In genomic region chr13:113458218-113459065, GRCh38 we compare ENCODE assay signal across 8 cellular contexts. TPM values are rescaled to one million over a fixed set of nuclear protein-coding genes. Genes with fewer than 3 reads are reported as not detected.
DNase-seq lines count a peak whose midpoint lies in the region; ATAC-seq and TF ChIP-seq lines count a peak whose summit lies in the region.

No MANE protein-coding gene starts in this region.

- TF ChIP-seq POLR2A in IMR-90 (IDR thresholded peaks at IDR 0.05; ENCODE audit: low read depth, low read length): no peak

- H2BK120ac ChIP-seq in IMR-90 (ENCODE audit: low read depth, low read length): no peak overlapping the region

- POLR2A ChIA-PET in CD4-positive, alpha-beta T cell (lab: Charles Lee): no interaction called here
- POLR2A ChIA-PET in IMR-90 (lab: Charles Lee; ENCODE audit: unreplicated experiment): no interaction called here

- no peaks in the 10 kb centered on the region for H3K4me1 Mint-ChIP-seq in CD4-positive, alpha-beta T cell (ENCODE audit: low read depth)

- intact Hi-C loops in CD4-positive, alpha-beta T cell (cut with DNase I, micrococcal nuclease): no loop called here
- intact Hi-C loops in IMR-90 (cut with micrococcal nuclease) (loop anchor here (1.0 kb wide), 1 partner anchor 104 kb away; no protein-coding TSS in a partner anchor), lower lobe of right lung (cut with DNase I) (no loop called here)

- no peak overlapping the region for H3K4me3 ChIP-seq in IMR-90 (ENCODE audit: insufficient read depth, low read depth, low read length)
- no peak overlapping the region for H3K4me3 ChIP-seq in lower lobe of right lung

- WGBS in IMR-90 (ENCODE audit: extremely low coverage in 2 of 2, insufficient read length in 1 of 2), 2 experiments: 59% methylated on average over 5 of the region's 23 CpGs; no CpG with 5 or more reads in 1 of the 2 experiments

- H4K5ac ChIP-seq in IMR-90 (ENCODE audit: low read depth, low read length): no peak overlapping the region

- no peaks in the 10 kb centered on the region for H3K27me3 Mint-ChIP-seq in CD4-positive, alpha-beta T cell

- no peaks in the 10 kb centered on the region; the same call in 1 of the 2 replicates for H4K20me1 ChIP-seq in IMR-90 (ENCODE audit: insufficient read depth, low read length)

- no peaks in the 10 kb centered on the region for H3K27me3 ChIP-seq in CD4-positive, alpha-beta T cell (ENCODE audit: control insufficient read depth, insufficient read depth, low read length)
- no peaks in the 10 kb centered on the region for H3K27me3 ChIP-seq in IMR-90 (ENCODE audit: control insufficient read depth, insufficient read depth, low read length)
- H3K27me3 ChIP-seq in lower lobe of right lung (ENCODE audit: low read depth): no peaks in the 10 kb centered on the region

- no peak overlapping the region for H2AK9ac ChIP-seq in IMR-90 (replicated peaks; ENCODE audit: low read depth, low read length, poor library complexity)

- no peak overlapping the region; the same call in 1 of the 2 replicates for H2BK20ac ChIP-seq in IMR-90 (ENCODE audit: low read depth, low read length)

- H3K9ac ChIP-seq in IMR-90 (ENCODE audit: low read depth, low read length): no peak overlapping the region

- H3K23ac ChIP-seq in IMR-90 (ENCODE audit: low read depth, low read length): peak overlapping the region; percentile 5; the same call in 1 of the 2 replicates

- no peak overlapping the region for H3K56ac ChIP-seq in IMR-90 (ENCODE audit: extremely low read depth, insufficient read depth, low read length)

- H4K8ac ChIP-seq in IMR-90 (ENCODE audit: low read depth in 2 of 2, low read length in 2 of 2): no peak overlapping the region

- dilution Hi-C loops in IMR-90 (cut with HindIII; ENCODE audit: low sequenced_read_pairs, unreplicated experiment): no loop called here

- no TSS peak for BruUV-seq in IMR-90 (replicated peaks; lab: Mats Ljungman, UMichigan)

- CTCF ChIA-PET in CD4-positive, alpha-beta T cell (lab: Charles Lee): no interaction called here
- CTCF ChIA-PET in IMR-90 (lab: Yijun Ruan, JAX): interaction anchor here (0.8 to 1.9 kb wide), 3 partner anchors 8 to 29 kb away, joined by 3 to 7 read pairs (median 3); no protein-coding TSS in a partner anchor

- H3K9me1 ChIP-seq in IMR-90 (ENCODE audit: insufficient read depth, low read length): no peaks in the 10 kb centered on the region

- H3K4me3 Mint-ChIP-seq in CD4-positive, alpha-beta T cell: no peak overlapping the region

- H3K4me2 ChIP-seq in IMR-90 (ENCODE audit: low read depth, low read length): no peak overlapping the region; the same call in 1 of the 2 replicates

- H3K4me1 ChIP-seq in IMR-90 (ENCODE audit: control insufficient read depth, insufficient read depth, low read length) (peaks cover 2% of the 10 kb centered on the region; the same call in 1 of the 2 replicates), lower lobe of right lung (no peaks in the 10 kb centered on the region)

- in situ Hi-C loops in IMR-90 (cut with MboI; ENCODE audit: low sequenced_read_pairs): no loop called here

- no peak for DNase-seq in CD4-positive, alpha-beta T cell
- DNase-seq in IMR-90 (peak; percentile 55), brain pericyte (ENCODE audit: low read depth, low spot score) (peak; percentile 82), lower lobe of right lung (no peak), ecto neural progenitor cell (ENCODE audit: low spot score) (no peak), NOMO-1 treated with DMSO at 0.1 percent for 48 hours (lab: John Stamatoyannopoulos, UW; ENCODE audit: unreplicated experiment) (no peak), SW480 (ENCODE audit: low spot score) (no peak), NCI-H1105 treated with DMSO at 0.1 percent for 48 hours (lab: John Stamatoyannopoulos, UW) (no peak)

- no peak overlapping the region; the same call in 1 of the 2 replicates for H4K91ac ChIP-seq in IMR-90 (ENCODE audit: insufficient read depth, low read depth, low read length)

- TF ChIP-seq CTCF in CD4-positive, alpha-beta T cell (IDR thresholded peaks at IDR 0.05): peak; percentile 19
- TF ChIP-seq CTCF in IMR-90 (conservative IDR thresholded peaks at IDR 0.05; ENCODE audit: low read depth, low read length) (peak; percentile 37; the same call in 1 of the 2 replicates), lower lobe of right lung (IDR thresholded peaks at IDR 0.05) (peak; percentile 43)

- H3K27ac ChIP-seq in CD4-positive, alpha-beta T cell (ENCODE audit: low read depth, low read length): no peak overlapping the region
- H3K27ac ChIP-seq in IMR-90 (ENCODE audit: insufficient read depth, low read length) (no peak overlapping the region), lower lobe of right lung (no peak overlapping the region)

- H3K9me3 Mint-ChIP-seq in CD4-positive, alpha-beta T cell: no peaks in the 10 kb centered on the region

- peak; percentile 36 for TF ChIP-seq RAD21 in IMR-90 (IDR thresholded peaks at IDR 0.05; ENCODE audit: low read length)

- H3K14ac ChIP-seq in IMR-90 (replicated peaks; ENCODE audit: low read depth, low read length): no peak overlapping the region

- no peak overlapping the region; the same call in 1 of the 2 replicates for H3K4ac ChIP-seq in IMR-90 (ENCODE audit: low read depth, low read length)

- no peak overlapping the region for H2AK5ac ChIP-seq in IMR-90 (ENCODE audit: low read depth, low read length)

- H3K27ac Mint-ChIP-seq in CD4-positive, alpha-beta T cell: no peak overlapping the region

- H2BK5ac ChIP-seq in IMR-90 (ENCODE audit: low read depth, low read length, poor library complexity, severe bottlenecking): no peak overlapping the region

- no peak for ATAC-seq in CD4-positive, alpha-beta T cell (ENCODE audit: poor library complexity)
- ATAC-seq in IMR-90 (ENCODE audit: low read depth) (peak; percentile 79), lower lobe of right lung (peak in 1 of 2 donors; percentile 26)

- H2BK15ac ChIP-seq in IMR-90 (ENCODE audit: low read depth, low read length): no peak overlapping the region

- peaks cover 67% of the 10 kb centered on the region for H3K36me3 Mint-ChIP-seq in CD4-positive, alpha-beta T cell (ENCODE audit: low read depth)

- peaks cover 3 to 7% of the 10 kb centered on the region in 2 experiments; a peak in 2 of 4 replicates for H3K79me1 ChIP-seq in IMR-90 (ENCODE audit: low read depth in 1 of 2, low read length in 2 of 2)

- H3K18ac ChIP-seq in IMR-90 (ENCODE audit: low read depth, low read length): no peak overlapping the region

- H2AFZ ChIP-seq in IMR-90 (replicated peaks; ENCODE audit: low read length, poor library complexity): peak overlapping the region; percentile 39

- H3K36me3 ChIP-seq in IMR-90 (ENCODE audit: control insufficient read depth, insufficient read depth, low read length) (peaks cover 44% of the 10 kb centered on the region), lower lobe of right lung (peaks cover 73% of the 10 kb centered on the region)

- no peaks in the 10 kb centered on the region for H3K9me3 ChIP-seq in CD4-positive, alpha-beta T cell (ENCODE audit: control insufficient read depth, low read length)
- H3K9me3 ChIP-seq in IMR-90 (ENCODE audit: control insufficient read depth, insufficient read depth, low read length) (no peaks in the 10 kb centered on the region), lower lobe of right lung (no peaks in the 10 kb centered on the region)

TF ChIP-seq in IMR-90, 13 proteins besides CTCF, POLR2A, EP300 and RAD21:
- peak; percentile 45; the same call in 1 of the 2 replicates for TF ChIP-seq CEBPB (IDR thresholded peaks at IDR 0.05; ENCODE audit: low read depth, low read length)
- TF ChIP-seq SMC3 (IDR thresholded peaks at IDR 0.05; ENCODE audit: low read depth, low read length): 0 out of 2 replicates have a peak, but pooled peaks have one; percentile 5
- TF ChIP-seq MAZ (IDR thresholded peaks at IDR 0.05; ENCODE audit: borderline replicate concordance, low read depth, low read length): no peak

RNA-seq across cellular contexts. Expression of gene ADPRHL1, which starts 5.2 kb away (rescaled TPM):
- total RNA-seq in CD4-positive, alpha-beta T cell: under 1 TPM; 0.42 to 0.47 TPM
- 0.28 and 0.36 TPM in 2 replicates for total RNA-seq in IMR-90 (2012; rRNA removed)
- polyA plus RNA-seq in IMR-90 (2012; rRNA removed): 0.67 and 0.69 TPM in 2 replicates
- 0.65 and 0.70 TPM in 2 replicates for polyA plus RNA-seq in IMR-90 (2012; cell fraction: cytosol; rRNA removed)
- 3.2 and 4.4 TPM in 2 replicates for polyA plus RNA-seq in IMR-90 (2012; cell fraction: nucleus; rRNA removed; ENCODE audit: low replicate concordance)
- total RNA-seq in lower lobe of right lung: 2.7 TPM

RNA-seq across cellular contexts. Expression of gene DCUN1D2, which starts 32.1 kb away (rescaled TPM):
- 10 to 100 TPM; 16.2 to 18.9 TPM for total RNA-seq in CD4-positive, alpha-beta T cell
- total RNA-seq in IMR-90 (2012; rRNA removed) (6.9 and 8.1 TPM in 2 replicates), lower lobe of right lung (16.8 TPM)
- 7.9 and 11.5 TPM in 2 replicates for polyA plus RNA-seq in IMR-90 (2012; rRNA removed)
- 4.2 and 6.5 TPM in 2 replicates for polyA plus RNA-seq in IMR-90 (2012; cell fraction: cytosol; rRNA removed)
- polyA plus RNA-seq in IMR-90 (2012; cell fraction: nucleus; rRNA removed; ENCODE audit: low replicate concordance): 43.9 and 65.7 TPM in 2 replicates

Comparison
In these comparisons a context has a peak if more than half of its experiments do, and no peak if none do; other contexts are left out.
1. DNase-seq: peak in IMR-90 (single experiment) and brain pericyte (single experiment); none in CD4-positive, alpha-beta T cell (0 of 10), lower lobe of right lung (single experiment), ecto neural progenitor cell (single experiment), NOMO-1 treated with DMSO at 0.1 percent for 48 hours (single experiment), SW480 (single experiment) and NCI-H1105 treated with DMSO at 0.1 percent for 48 hours (single experiment).
2. Peak in every context shown above with its lines, with median percentiles within 50 percentile points of each other: CTCF ChIP-seq.